In genomic region chr4:8441499-8442091, GRCh38 we compare ENCODE assay signal across 9 cellular contexts. TPM values are rescaled to one million over a fixed set of nuclear protein-coding genes. Genes with fewer than 3 reads are reported as not detected.
A peak's percentile ranks its signal among the peaks of the same experiment; 100 is the strongest.
DNase-seq lines count a peak whose midpoint lies in the region; ATAC-seq, FAIRE-seq and TF ChIP-seq lines count a peak whose summit lies in the region.
"Had no signal": no experiment of that assay in that cellular context is flagged by ENCODE, and none has a peak within 500 bp of the region (broad histone marks: within the 10 kb centered on the region; RNA-seq: fewer than 3 reads in every experiment).

No MANE protein-coding gene starts in this region.

- peaks cover 51% of the 10 kb centered on the region for H3K4me1 ChIP-seq in CD4-positive, alpha-beta memory T cell (ENCODE audit: insufficient read depth, low read length)
- peaks cover 2 to 18% (median 4%) of the 10 kb centered on the region in 4 experiments; a peak in 6 of 7 replicates for H3K4me1 ChIP-seq in H1 (replicated peaks in 1 of 4; ENCODE audit: control insufficient read depth in 3 of 4, insufficient read depth in 4 of 4, low read length in 3 of 4)

- H4K91ac ChIP-seq in H1 (replicated peaks; ENCODE audit: insufficient read length, low read length): no peak overlapping the region

- no peak for DNase-seq in CD4-positive, alpha-beta memory T cell
- no peak for DNase-seq in NB4 (ENCODE audit: low read depth)
- no peak for DNase-seq in H1 (ENCODE audit: low read depth in 1 of 2, low spot score in 2 of 2)
- DNase-seq in neural crest cell (ENCODE audit: low read depth, low spot score): no peak
- DNase-seq in AG08395 (ENCODE audit: low spot score): no peak
- no peak for DNase-seq in NCI-H748 (lab: John Stamatoyannopoulos, UW; ENCODE audit: unreplicated experiment)
- DNase-seq in HuH-7 (ENCODE audit: low spot score): no peak
- DNase-seq: activated CD4-positive, CD25-positive, alpha-beta regulatory T cell treated with anti-CD3 and anti-CD28 coated beads, Interleukin-2, amount 50 U/mL, for 72 hours had no signal

- no peak overlapping the region for H4K8ac ChIP-seq in H1 (ENCODE audit: extremely low read depth, insufficient read depth, low read length)

- peaks cover 0 to 5% (median 2%) of the 10 kb centered on the region in 8 donors for H3K9me3 Mint-ChIP-seq in CD4-positive, alpha-beta memory T cell
- H3K9me3 Mint-ChIP-seq in neural crest cell: peaks cover 2% of the 10 kb centered on the region

- H3K79me2 ChIP-seq in H1 (ENCODE audit: control insufficient read depth in 1 of 2, insufficient read depth in 2 of 2, low read length in 2 of 2): peaks cover 12 to 45% of the 10 kb centered on the region in 2 experiments

- H3K14ac ChIP-seq in H1 (ENCODE audit: insufficient read length): no peak overlapping the region

- no peak for TF ChIP-seq POLR2A in NB4 (IDR thresholded peaks at IDR 0.05; ENCODE audit: extremely low read depth, insufficient read length)
- TF ChIP-seq POLR2A in H1 (IDR thresholded peaks at IDR 0.05; ENCODE audit: control extremely low read depth in 1 of 2, low read depth in 2 of 2, low read length in 2 of 2): no peak

- no peak overlapping the region for H2BK5ac ChIP-seq in H1 (ENCODE audit: low read depth, low read length)

- WGBS in H1 (ENCODE audit: extremely low coverage in 1 of 2, insufficient coverage in 1 of 2, insufficient read length in 1 of 2, insufficient replicate concordance in 2 of 2, low coverage in 1 of 2, low lambda C conversion rate in 2 of 2, missing lambda C conversion rate in 1 of 2), 2 experiments: 73% methylated on average over 17 of the region's 17 CpGs; no CpG with 5 or more reads in 1 of the 2 experiments

- H3K27ac Mint-ChIP-seq in CD4-positive, alpha-beta memory T cell: peak overlapping the region; percentile 78 to 97 (median 85)
- peak overlapping the region; percentile 75 for H3K27ac Mint-ChIP-seq in neural crest cell (ENCODE audit: unreplicated experiment)

- TF ChIP-seq RAD21 in H1 (IDR thresholded peaks at IDR 0.05 in 1 of 2, conservative IDR thresholded peaks at IDR 0.05 in 1 of 2; ENCODE audit: low read depth in 2 of 2, low read length in 2 of 2): no peak

- no peak overlapping the region for H2BK120ac ChIP-seq in H1 (replicated peaks; ENCODE audit: low read depth, low read length)

- H3K36me3 ChIP-seq in CD4-positive, alpha-beta memory T cell (ENCODE audit: insufficient read depth, low read length): peaks cover 4% of the 10 kb centered on the region
- no peaks in the 10 kb centered on the region for H3K36me3 ChIP-seq in H1 (ENCODE audit: control insufficient read depth in 2 of 4, insufficient read depth in 4 of 4, low read length in 3 of 4)

- no peak overlapping the region for H3K4ac ChIP-seq in H1 (replicated peaks; ENCODE audit: insufficient read length, low read depth, low read length)

- H2BK20ac ChIP-seq in H1 (ENCODE audit: low read length): no peak overlapping the region

- H2BK15ac ChIP-seq in H1 (ENCODE audit: low read length): no peak overlapping the region

- no peak for FAIRE-seq in H1 (lab: Jason Lieb, UNC)

- peak overlapping the region; percentile 63 to 80 for H3K4me2 ChIP-seq in H1 (ENCODE audit: insufficient read depth in 1 of 2, low read depth in 2 of 2, low read length in 2 of 2)

- peaks cover 51 to 81% (median 64%) of the 10 kb centered on the region in 4 donors for H3K4me1 Mint-ChIP-seq in CD4-positive, alpha-beta memory T cell
- peaks cover 52% of the 10 kb centered on the region for H3K4me1 Mint-ChIP-seq in neural crest cell

- H3K27me3 Mint-ChIP-seq in CD4-positive, alpha-beta memory T cell: no peaks in the 10 kb centered on the region
- no peaks in the 10 kb centered on the region for H3K27me3 Mint-ChIP-seq in neural crest cell (ENCODE audit: low read depth)

- POLR2A ChIA-PET in CD4-positive, alpha-beta memory T cell (lab: Charles Lee; ENCODE audit: partially characterized antibody): interaction anchor here (0.9 to 3.1 kb wide), 3 partner anchors 14 to 241 kb away, joined by 3 to 35 read pairs (median 3); no protein-coding TSS in a partner anchor
- POLR2A ChIA-PET in H1 (lab: Charles Lee; ENCODE audit: partially characterized antibody): interaction anchor here (0.7 to 2.0 kb wide), 4 partner anchors 12 to 105 kb away, joined by 3 to 11 read pairs (median 3); no protein-coding TSS in a partner anchor

- no peak for TF ChIP-seq EP300 in H1 (IDR thresholded peaks at IDR 0.05; ENCODE audit: borderline replicate concordance in 1 of 2, low read depth in 2 of 2, low read length in 2 of 2)

- H2AFZ ChIP-seq in H1 (ENCODE audit: low read length): no peak overlapping the region

- H4K20me1 ChIP-seq in H1 (replicated peaks in 1 of 2; ENCODE audit: control insufficient read depth in 1 of 2, insufficient read depth in 2 of 2, low read length in 2 of 2): peaks cover 4 to 9% of the 10 kb centered on the region in 2 experiments

- peak overlapping the region; percentile 91 for H3K27ac ChIP-seq in CD4-positive, alpha-beta memory T cell (ENCODE audit: low read depth, low read length)
- no peak overlapping the region for H3K27ac ChIP-seq in H1 (ENCODE audit: low read depth, low read length)

- H3K27me3 ChIP-seq in CD4-positive, alpha-beta memory T cell (ENCODE audit: insufficient read depth, low read length): no peaks in the 10 kb centered on the region
- no peaks in the 10 kb centered on the region for H3K27me3 ChIP-seq in H1 (replicated peaks in 1 of 4; ENCODE audit: control insufficient read depth in 3 of 4, extremely low read depth in 1 of 4, insufficient read depth in 3 of 4, low read length in 3 of 4)

- CTCF ChIA-PET in CD4-positive, alpha-beta memory T cell (lab: Charles Lee; ENCODE audit: partially characterized antibody): interaction anchor here (0.8 kb wide), 1 partner anchor 9 kb away, joined by 3 read pairs; no protein-coding TSS in a partner anchor
- CTCF ChIA-PET in H1 (lab: Charles Lee; ENCODE audit: partially characterized antibody): interaction anchor here (1.4 kb wide), 2 partner anchors 13 to 166 kb away, joined by 3 read pairs; no protein-coding TSS in a partner anchor

- no peak overlapping the region for H4K5ac ChIP-seq in H1 (ENCODE audit: insufficient read length, low read depth, low read length)

- peaks cover 7% of the 10 kb centered on the region for H3K79me1 ChIP-seq in H1 (ENCODE audit: low read depth, low read length)

- H3K36me3 Mint-ChIP-seq in CD4-positive, alpha-beta memory T cell: peaks cover 0 to 28% of the 10 kb centered on the region in 2 donors
- no peaks in the 10 kb centered on the region for H3K36me3 Mint-ChIP-seq in neural crest cell (ENCODE audit: low read depth)

- no peak overlapping the region for H3K56ac ChIP-seq in H1 (replicated peaks; ENCODE audit: insufficient read length, low read depth, low read length)

- H3K23me2 ChIP-seq in H1 (ENCODE audit: low read depth, low read length): peaks cover 10% of the 10 kb centered on the region

- peak overlapping the region in 2 of 4 experiments; percentile 60 to 70; a peak in 3 of 7 replicates for H3K9ac ChIP-seq in H1 (replicated peaks in 1 of 4; ENCODE audit: extremely low read depth in 1 of 4, low read depth in 3 of 4, low read length in 3 of 4)

- H3K4me3 ChIP-seq in CD4-positive, alpha-beta memory T cell (ENCODE audit: low read length in 2 of 2): peak overlapping the region; percentile 85 to 88
- H3K4me3 ChIP-seq in NB4 (ENCODE audit: low read depth, low read length): peak overlapping the region; percentile 100
- peak overlapping the region; percentile 71 to 92 (median 90) for H3K4me3 ChIP-seq in H1 (ENCODE audit: extremely low read depth in 1 of 4, insufficient read depth in 2 of 4, low read depth in 3 of 4, low read length in 4 of 4)

- H3K9me3 ChIP-seq in CD4-positive, alpha-beta memory T cell (ENCODE audit: control insufficient read depth in 1 of 2, low read length in 2 of 2): no peaks in the 10 kb centered on the region
- H3K9me3 ChIP-seq in H1 (ENCODE audit: insufficient read depth in 2 of 2, low read depth in 1 of 2, low read length in 1 of 2): no peaks in the 10 kb centered on the region

- no peak for ATAC-seq in GM18909 (IDR thresholded peaks at IDR 0.05; ENCODE audit: poor library complexity, unreplicated experiment)

- H2AK5ac ChIP-seq in H1 (ENCODE audit: low read depth, low read length): no peak overlapping the region

- peak overlapping the region; percentile 83 to 100 (median 86) for H3K4me3 Mint-ChIP-seq in CD4-positive, alpha-beta memory T cell
- H3K4me3 Mint-ChIP-seq in neural crest cell: peak overlapping the region; percentile 90

- intact Hi-C loops in CD4-positive, alpha-beta memory T cell (cut with micrococcal nuclease): loop anchor here (5.0 kb wide), 1 partner anchor 284 kb away; the partner anchor contains the start of gene ABLIM2

- no peak overlapping the region for H2BK12ac ChIP-seq in H1 (ENCODE audit: low read depth, low read length)

- no peak overlapping the region for H3K23ac ChIP-seq in H1 (ENCODE audit: insufficient read length)

- no peak for TF ChIP-seq CTCF in NB4 (IDR thresholded peaks at IDR 0.05; ENCODE audit: low read depth, low read length)
- no peak for TF ChIP-seq CTCF in H1 (IDR thresholded peaks at IDR 0.05; ENCODE audit: control extremely low read depth in 1 of 3, insufficient read depth in 1 of 3, low read depth in 1 of 3, low read length in 3 of 3)
- no peak for TF ChIP-seq CTCF in neural crest cell (conservative IDR thresholded peaks at IDR 0.05)

- H3K18ac ChIP-seq in H1 (ENCODE audit: extremely low read depth, low read length): no peak overlapping the region

RNA-seq across cellular contexts. Expression of gene TRMT44, which starts 1.0 kb away (rescaled TPM):
- 10 to 100 TPM; 29.6 to 33.0 TPM for total RNA-seq in CD4-positive, alpha-beta memory T cell
- polyA plus RNA-seq in CD4-positive, alpha-beta memory T cell: 10 to 100 TPM in 1 of 2 donors, 1 to 10 TPM in 1; 4.3 to 11.7 TPM
- total RNA-seq in H1 (2021; fragmentation: NEBNext Ultra II Directional; extraction: Animal tissue kit (Norgen Biotek cat#: 25700)): 20.1 and 23.9 TPM in 2 replicates
- 8.6 and 11.6 TPM in 2 replicates for polyA plus RNA-seq in H1 (2011; rRNA removed)
- polyA plus RNA-seq in H1 (2011; cell fraction: cytosol; rRNA removed): 10.6 TPM
- 37.2 TPM for polyA plus RNA-seq in H1 (2011; cell fraction: nucleus; rRNA removed)
- polyA plus RNA-seq in H1 (2012, experiment 1 of 2): 9.3 to 14.4 TPM (median 11.8 TPM) in 4 replicates
- polyA plus RNA-seq in H1 (2012, experiment 2 of 2): 5.4 TPM
- 7.4 TPM for polyA plus RNA-seq in H1 (2013, experiment 1 of 2)
- polyA plus RNA-seq in H1 (2013, experiment 2 of 2): 7.0 TPM
- 14.1 and 18.0 TPM in 2 replicates for polyA minus RNA-seq in H1 (2011; rRNA and poly(A)+ RNA removed)
- 19.2 TPM for polyA minus RNA-seq in H1 (2011; cell fraction: cytosol; rRNA and poly(A)+ RNA removed)
- 52.7 TPM for polyA minus RNA-seq in H1 (2011; cell fraction: nucleus; rRNA and poly(A)+ RNA removed)
- total RNA-seq in neural crest cell: 20.1 and 24.7 TPM in 2 replicates

RNA-seq across cellular contexts. Expression of gene ACOX3, which starts 1.1 kb away (rescaled TPM):
- total RNA-seq in CD4-positive, alpha-beta memory T cell: 10 to 100 TPM; 16.3 to 17.3 TPM
- polyA plus RNA-seq in CD4-positive, alpha-beta memory T cell: 10 to 100 TPM; 13.3 to 16.5 TPM
- total RNA-seq in H1 (2021; fragmentation: NEBNext Ultra II Directional; extraction: Animal tissue kit (Norgen Biotek cat#: 25700)): 9.9 and 10.2 TPM in 2 replicates
- 2.5 and 4.3 TPM in 2 replicates for polyA plus RNA-seq in H1 (2011; rRNA removed)
- 3.5 TPM for polyA plus RNA-seq in H1 (2011; cell fraction: cytosol; rRNA removed)
- 4.9 TPM for polyA plus RNA-seq in H1 (2011; cell fraction: nucleus; rRNA removed)
- 5.7 to 10.4 TPM (median 7.9 TPM) in 4 replicates for polyA plus RNA-seq in H1 (2012, experiment 1 of 2)
- 8.1 TPM for polyA plus RNA-seq in H1 (2012, experiment 2 of 2)
- polyA plus RNA-seq in H1 (2013, experiment 1 of 2): 6.0 TPM
- 5.7 TPM for polyA plus RNA-seq in H1 (2013, experiment 2 of 2)
- 5.4 and 9.0 TPM in 2 replicates for polyA minus RNA-seq in H1 (2011; rRNA and poly(A)+ RNA removed)
- polyA minus RNA-seq in H1 (2011; cell fraction: cytosol; rRNA and poly(A)+ RNA removed): 2.1 TPM
- 5.4 TPM for polyA minus RNA-seq in H1 (2011; cell fraction: nucleus; rRNA and poly(A)+ RNA removed)
- 16.6 and 24.6 TPM in 2 replicates for total RNA-seq in neural crest cell
